In genomic region chr5:96931605-96932004, GRCh38 we compare ENCODE assay signal across 12 cellular contexts. TPM values are rescaled to one million over a fixed set of nuclear protein-coding genes. Genes with fewer than 3 reads are reported as not detected.
DNase-seq lines count a peak whose midpoint lies in the region; ATAC-seq and TF ChIP-seq lines count a peak whose summit lies in the region.
"Had no signal": no experiment of that assay in that cellular context is flagged by ENCODE, and none has a peak within 500 bp of the region (broad histone marks: within the 10 kb centered on the region; RNA-seq: fewer than 3 reads in every experiment).

No MANE protein-coding gene starts in this region.

- H3K27ac Mint-ChIP-seq in T-helper 1 cell treated with Interleukin-12 subunit alpha and Interleukin-12 subunit beta and Interleukin-4 antibody, amounts not matched to agents 30 μg/mL and 1 μg/mL, for 36 hours, result peak overlapping the region; percentile 80
- peak overlapping the region; percentile 98 for H3K27ac Mint-ChIP-seq in T-helper 17 cell
- no peak overlapping the region for H3K27ac Mint-ChIP-seq in neural crest cell (ENCODE audit: unreplicated experiment)
- H3K27ac Mint-ChIP-seq: neural progenitor cell had no signal

- TF ChIP-seq POLR2A in GM19099 (IDR thresholded peaks at IDR 0.05; ENCODE audit: extremely low read depth, insufficient read length, low read depth), result peak; percentile 47

- no peak for ATAC-seq in T-helper 17 cell

- DNase-seq in T-helper 1 cell (no peak), T-helper 17 cell (no peak), neural crest cell (ENCODE audit: low read depth, low spot score) (no peak), GM19238 (ENCODE audit: insufficient read length, low spot score) (no peak), SW480 (ENCODE audit: low spot score) (no peak), ecto neural progenitor cell (ENCODE audit: low spot score) (no peak)
- DNase-seq: activated effector memory CD4-positive, alpha-beta T cell treated with Interleukin-2 at 50 U/mL for 16 hours; kidney; NCI-H1105 had no signal

- no peaks in the 10 kb centered on the region for H3K9me3 Mint-ChIP-seq in T-helper 1 cell treated with Interleukin-12 subunit alpha and Interleukin-12 subunit beta and Interleukin-4 antibody, amounts not matched to agents 30 μg/mL and 1 μg/mL, for 36 hours
- H3K9me3 Mint-ChIP-seq in neural crest cell, result no peaks in the 10 kb centered on the region

- no peaks in the 10 kb centered on the region for H3K27me3 Mint-ChIP-seq in T-helper 1 cell treated with Interleukin-12 subunit alpha and Interleukin-12 subunit beta and Interleukin-4 antibody, amounts not matched to agents 30 μg/mL and 1 μg/mL, for 36 hours (ENCODE audit: low read depth)
- H3K27me3 Mint-ChIP-seq in T-helper 17 cell (no peaks in the 10 kb centered on the region), neural crest cell (ENCODE audit: low read depth) (no peaks in the 10 kb centered on the region)

- no peak for TF ChIP-seq CTCF in neural crest cell (conservative IDR thresholded peaks at IDR 0.05)

- H3K9me3 ChIP-seq in T-helper 17 cell (ENCODE audit: control insufficient read depth, low read length, poor library complexity, severe bottlenecking), result no peaks in the 10 kb centered on the region

- peaks cover 20% of the 10 kb centered on the region for H3K36me3 Mint-ChIP-seq in T-helper 1 cell treated with Interleukin-12 subunit alpha and Interleukin-12 subunit beta and Interleukin-4 antibody, amounts not matched to agents 30 μg/mL and 1 μg/mL, for 36 hours (ENCODE audit: low read depth)
- H3K36me3 Mint-ChIP-seq in T-helper 17 cell (ENCODE audit: low read depth), result no peaks in the 10 kb centered on the region
- H3K36me3 Mint-ChIP-seq in neural crest cell (ENCODE audit: low read depth), result no peaks in the 10 kb centered on the region
- H3K36me3 Mint-ChIP-seq: neural progenitor cell had no signal

- H3K4me1 Mint-ChIP-seq in T-helper 1 cell treated with Interleukin-12 subunit alpha and Interleukin-12 subunit beta and Interleukin-4 antibody, amounts not matched to agents 30 μg/mL and 1 μg/mL, for 36 hours (ENCODE audit: low read depth), result peaks cover 40% of the 10 kb centered on the region
- H3K4me1 Mint-ChIP-seq in T-helper 17 cell (peaks cover 43% of the 10 kb centered on the region), neural crest cell (peaks cover 20% of the 10 kb centered on the region)

- peak overlapping the region; percentile 91 for H3K4me3 Mint-ChIP-seq in T-helper 1 cell treated with Interleukin-12 subunit alpha and Interleukin-12 subunit beta and Interleukin-4 antibody, amounts not matched to agents 30 μg/mL and 1 μg/mL, for 36 hours
- H3K4me3 Mint-ChIP-seq in T-helper 17 cell, result peak overlapping the region; percentile 47
- peak overlapping the region; percentile 8 for H3K4me3 Mint-ChIP-seq in neural crest cell
- H3K4me3 Mint-ChIP-seq: neural progenitor cell had no signal

RNA-seq across cellular contexts. Expression of gene LNPEP, which starts 4.3 kb away (rescaled TPM):
- 10 to 100 TPM; 72.4 to 80.7 TPM for total RNA-seq in T-helper 17 cell
- total RNA-seq in neural crest cell, result 17.4 and 17.9 TPM in 2 replicates

RNA-seq across cellular contexts. Expression of gene ERAP2, which starts 55.3 kb away (rescaled TPM):
- total RNA-seq in T-helper 17 cell (10 to 100 TPM; 42.7 to 65.6 TPM), neural crest cell (not detected in 2 replicates)

Comparison
In these comparisons a context has a peak if more than half of its experiments do, and no peak if none do; other contexts are left out.
1. H3K4me3 Mint-ChIP-seq: peak in every context shown above with its lines; median percentile 91 in T-helper 1 cell treated with Interleukin-12 subunit alpha and Interleukin-12 subunit beta and Interleukin-4 antibody, amounts not matched to agents 30 μg/mL and 1 μg/mL, for 36 hours; 47 in T-helper 17 cell; 8 in neural crest cell.
2. RNA of gene ERAP2, which starts 55.3 kb away (total RNA-seq): 42.7 to 65.6 TPM in T-helper 17 cell; not detected in neural crest cell; every median in the first group is over 10 times any median in the second.